Comparison of ENCODE assay signal across 8 cellular contexts in the genomic region with DNA sequence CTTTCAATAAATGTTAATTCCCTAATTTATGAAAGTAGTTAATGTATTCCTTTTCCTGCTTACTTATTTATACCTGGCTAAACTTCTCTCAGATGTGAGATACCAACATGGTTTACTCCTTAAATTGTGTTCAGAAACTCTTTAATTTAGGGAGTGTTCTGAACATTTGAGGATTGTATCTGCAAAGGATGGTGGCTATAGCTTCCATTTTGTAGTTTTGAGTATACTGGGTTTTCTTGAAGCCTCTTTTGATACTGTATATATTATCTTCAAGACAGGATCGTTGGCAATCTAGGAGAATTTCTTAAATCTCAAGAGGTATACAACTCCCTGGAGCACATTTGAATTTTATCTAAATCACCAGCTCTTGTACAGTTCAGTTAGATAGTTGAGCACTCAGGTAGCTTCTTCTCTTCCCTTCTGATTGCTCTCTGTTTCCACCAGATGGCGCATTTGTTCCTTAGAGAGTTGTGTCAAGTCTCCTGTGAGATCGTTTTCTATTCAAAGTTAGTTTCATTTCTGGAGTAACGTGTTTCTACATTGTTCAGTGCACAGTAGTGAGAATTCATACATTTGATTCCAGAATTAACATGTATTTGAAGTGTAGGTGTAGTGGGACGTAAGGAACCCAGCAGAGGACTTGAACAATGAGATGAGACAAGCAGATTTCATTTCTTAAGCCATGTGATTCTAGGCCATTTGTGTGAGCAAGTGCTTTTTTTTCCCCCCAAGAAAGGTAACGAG.
DNase-seq lines count a peak whose midpoint lies in the region; ATAC-seq and TF ChIP-seq lines count a peak whose summit lies in the region.
"Not testable (repeated sequence)": the region's sequence is repeated elsewhere in the genome, so short reads cannot be mapped to it uniquely, and the experiment has no call there.

No MANE protein-coding gene starts in this region.

- not testable (repeated sequence) for H3K36me3 Mint-ChIP-seq in activated naive CD8-positive, alpha-beta T cell treated with anti-CD3 and anti-CD28 coated beads for 36 hours; osteocyte (ENCODE audit: unreplicated experiment)

- peak; percentile 69 for TF ChIP-seq CTCF in osteocyte (IDR thresholded peaks at IDR 0.05)

- DNase-seq in A172 (ENCODE audit: low spot score), result peak; percentile 33
- DNase-seq in NCI-H1417 (lab: John Stamatoyannopoulos, UW), result peak; percentile 48 to 87 (median 49)
- DNase-seq in SKM-1 (lab: John Stamatoyannopoulos, UW; ENCODE audit: unreplicated experiment), result peak; percentile 34
- DNase-seq in activated naive CD8-positive, alpha-beta T cell treated with anti-CD3 and anti-CD28 coated beads for 36 hours, result peak; percentile 21
- peak; percentile 2 for DNase-seq in germinal center (ENCODE audit: low spot score)
- DNase-seq in osteocyte (ENCODE audit: extremely low spot score, unreplicated experiment), result not testable (repeated sequence)

- H3K27ac Mint-ChIP-seq in activated naive CD8-positive, alpha-beta T cell treated with anti-CD3 and anti-CD28 coated beads for 36 hours, result peak overlapping the region; percentile 91
- H3K27ac Mint-ChIP-seq in osteocyte (ENCODE audit: unreplicated experiment), result peak overlapping the region; percentile 86

- peak; percentile 80 for ATAC-seq in GM18498 (IDR thresholded peaks at IDR 0.05; ENCODE audit: unreplicated experiment)
- ATAC-seq in HG02763 (IDR thresholded peaks at IDR 0.05; ENCODE audit: unreplicated experiment), result peak; percentile 47

- H3K27me3 Mint-ChIP-seq in activated naive CD8-positive, alpha-beta T cell treated with anti-CD3 and anti-CD28 coated beads for 36 hours; osteocyte (ENCODE audit: unreplicated experiment): not testable (repeated sequence)

- not testable (repeated sequence) for H3K4me1 Mint-ChIP-seq in activated naive CD8-positive, alpha-beta T cell treated with anti-CD3 and anti-CD28 coated beads for 36 hours
- H3K4me1 Mint-ChIP-seq in osteocyte (ENCODE audit: unreplicated experiment), result peaks cover 13% of the 10 kb centered on the region

- H3K9me3 Mint-ChIP-seq in activated naive CD8-positive, alpha-beta T cell treated with anti-CD3 and anti-CD28 coated beads for 36 hours; osteocyte (ENCODE audit: unreplicated experiment): not testable (repeated sequence)

- peak overlapping the region; percentile 77 for H3K4me3 Mint-ChIP-seq in activated naive CD8-positive, alpha-beta T cell treated with anti-CD3 and anti-CD28 coated beads for 36 hours
- peak overlapping the region; percentile 71 for H3K4me3 Mint-ChIP-seq in osteocyte (ENCODE audit: unreplicated experiment)
